Comparison of ENCODE assay signal across 2 cellular contexts in genomic region chr7:33539198-33539597, GRCh38.
A peak's percentile ranks its signal among the peaks of the same experiment; 100 is the strongest.
TF ChIP-seq lines count a peak whose summit lies in the region.

No MANE protein-coding gene starts in this region.

TF ChIP-seq in K562, 482 proteins besides CTCF, POLR2A, EP300 and RAD21 (continued from another document):
- TF ChIP-seq, protein P1, sequence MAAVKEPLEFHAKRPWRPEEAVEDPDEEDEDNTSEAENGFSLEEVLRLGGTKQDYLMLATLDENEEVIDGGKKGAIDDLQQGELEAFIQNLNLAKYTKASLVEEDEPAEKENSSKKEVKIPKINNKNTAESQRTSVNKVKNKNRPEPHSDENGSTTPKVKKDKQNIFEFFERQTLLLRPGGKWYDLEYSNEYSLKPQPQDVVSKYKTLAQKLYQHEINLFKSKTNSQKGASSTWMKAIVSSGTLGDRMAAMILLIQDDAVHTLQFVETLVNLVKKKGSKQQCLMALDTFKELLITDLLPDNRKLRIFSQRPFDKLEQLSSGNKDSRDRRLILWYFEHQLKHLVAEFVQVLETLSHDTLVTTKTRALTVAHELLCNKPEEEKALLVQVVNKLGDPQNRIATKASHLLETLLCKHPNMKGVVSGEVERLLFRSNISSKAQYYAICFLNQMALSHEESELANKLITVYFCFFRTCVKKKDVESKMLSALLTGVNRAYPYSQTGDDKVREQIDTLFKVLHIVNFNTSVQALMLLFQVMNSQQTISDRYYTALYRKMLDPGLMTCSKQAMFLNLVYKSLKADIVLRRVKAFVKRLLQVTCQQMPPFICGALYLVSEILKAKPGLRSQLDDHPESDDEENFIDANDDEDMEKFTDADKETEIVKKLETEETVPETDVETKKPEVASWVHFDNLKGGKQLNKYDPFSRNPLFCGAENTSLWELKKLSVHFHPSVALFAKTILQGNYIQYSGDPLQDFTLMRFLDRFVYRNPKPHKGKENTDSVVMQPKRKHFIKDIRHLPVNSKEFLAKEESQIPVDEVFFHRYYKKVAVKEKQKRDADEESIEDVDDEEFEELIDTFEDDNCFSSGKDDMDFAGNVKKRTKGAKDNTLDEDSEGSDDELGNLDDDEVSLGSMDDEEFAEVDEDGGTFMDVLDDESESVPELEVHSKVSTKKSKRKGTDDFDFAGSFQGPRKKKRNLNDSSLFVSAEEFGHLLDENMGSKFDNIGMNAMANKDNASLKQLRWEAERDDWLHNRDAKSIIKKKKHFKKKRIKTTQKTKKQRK (IDR thresholded peaks at IDR 0.05; ENCODE audit: borderline replicate concordance, low read depth, low read length) = peak; percentile 57; the same call in 1 of the 2 replicates

TF ChIP-seq in WTC11, 78 proteins besides CTCF, POLR2A, EP300 and RAD21 (continued from another document):
- TF ChIP-seq ZNF219 (CRISPR knock-in tag; IDR thresholded peaks at IDR 0.05; ENCODE audit: borderline replicate concordance) (no peak), NR3C1 (CRISPR knock-in tag; conservative IDR thresholded peaks at IDR 0.05; ENCODE audit: low read depth) (no peak), NFATC4 (CRISPR knock-in tag; IDR thresholded peaks at IDR 0.05) (no peak)
TF ChIP-seq in WTC11: peak in this region for 0.
